Comparison of ENCODE assay signal across 29 cellular contexts in the genomic region with DNA sequence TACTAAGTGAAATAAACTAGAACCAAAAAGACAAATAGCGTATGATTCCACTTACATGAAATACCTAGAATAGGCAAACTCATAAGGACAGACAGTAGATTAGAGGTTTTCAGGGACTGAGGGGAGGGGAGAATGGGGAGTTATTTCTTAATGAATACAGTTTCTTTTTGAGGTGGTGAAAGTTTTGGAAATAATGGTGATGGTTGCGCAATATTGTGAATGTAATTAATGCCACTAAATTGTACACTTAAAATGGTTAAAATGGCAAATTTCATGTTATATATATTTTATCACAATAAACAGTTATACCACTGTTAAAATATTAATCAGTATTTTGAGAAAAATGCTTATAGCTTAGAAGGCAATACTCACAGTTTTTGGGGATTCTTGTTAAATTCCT.
"Had no signal": no experiment of that assay in that cellular context is flagged by ENCODE, and none has a peak within 500 bp of the region (broad histone marks: within the 10 kb centered on the region; RNA-seq: fewer than 3 reads in every experiment).

No MANE protein-coding gene starts in this region.

- FAIRE-seq: islet of Langerhans, kidney, pancreas had no signal

- ATAC-seq: left lung; lower lobe of right lung; naive thymus-derived CD8-positive, alpha-beta T cell; pancreas; right cardiac atrium; stimulated activated naive B cell treated with anti-CD40 and anti-IgM and Interleukin-4, amounts not matched to agents 10 μg/mL and 1 μg/mL and 100 μg/mL, for 72 hours; stimulated activated naive CD8-positive, alpha-beta T cell treated with anti-CD3 and anti-CD28 coated beads, Interleukin-15, Interleukin-2, amounts not matched to agents 100 U/mL and 50 U/mL, for 24 hours had no signal

- H3K27me3 ChIP-seq: left lung, pancreas, stomach, testis, thyroid gland, transverse colon, upper lobe of left lung, vagina had no signal

- DNase-seq: hypothalamus; immature natural killer cell; kidney; left colon; left lung; lower lobe of right lung; mammary epithelial cell; mesenchymal stem cell; naive thymus-derived CD8-positive, alpha-beta T cell; nucleus accumbens; pancreas; posterior cingulate gyrus; retina; right cardiac atrium; stimulated activated CD4-positive, alpha-beta T cell treated with anti-CD3 and anti-CD28 coated beads, Interleukin-12 subunit alpha, Interleukin-12 subunit beta, amount 100 ng/mL, for 4 hours; stimulated activated CD4-positive, alpha-beta T cell treated with anti-CD3 and anti-CD28 coated beads, Interleukin-15, amount 100 ng/mL, for 24 hours; stimulated activated CD4-positive, alpha-beta T cell treated with anti-CD3 and anti-CD28 coated beads, Interleukin-2, amount 100 ng/mL, for 24 hours; stimulated activated CD4-positive, alpha-beta T cell treated with anti-CD3 and anti-CD28 coated beads, Interleukin-4, amount 100 ng/mL, for 1 hour; stimulated activated naive B cell treated with anti-CD40 and anti-IgM and Interleukin-4, amounts not matched to agents 10 μg/mL and 1 μg/mL and 100 μg/mL, for 72 hours; stimulated activated naive CD8-positive, alpha-beta T cell treated with anti-CD3 and anti-CD28 coated beads, Interleukin-15, Interleukin-2, amounts not matched to agents 100 U/mL and 50 U/mL, for 24 hours; stomach; testis; thyroid gland; transverse colon; upper lobe of left lung had no signal

- H3K9me3 ChIP-seq: left lung, lower lobe of right lung, pancreas, prostate gland, stomach, testis, thyroid gland, transverse colon, upper lobe of left lung, vagina had no signal

- H3K4me2 ChIP-seq: smooth muscle cell had no signal

- H3K4me1 ChIP-seq: testis had no signal

- H3K4me3 ChIP-seq: left lung, lower lobe of right lung, pancreas, prostate gland, smooth muscle cell, stomach, testis, thyroid gland, transverse colon, upper lobe of left lung, vagina had no signal

- H3K27ac ChIP-seq: left lung, lower lobe of right lung, pancreas, prostate gland, stomach, testis, thyroid gland, upper lobe of left lung, vagina had no signal

- H3K36me3 ChIP-seq: left lung, lower lobe of right lung, pancreas, prostate gland, thyroid gland, transverse colon, vagina had no signal
